17 cellular contexts compared by ENCODE assay signal in the genomic region with DNA sequence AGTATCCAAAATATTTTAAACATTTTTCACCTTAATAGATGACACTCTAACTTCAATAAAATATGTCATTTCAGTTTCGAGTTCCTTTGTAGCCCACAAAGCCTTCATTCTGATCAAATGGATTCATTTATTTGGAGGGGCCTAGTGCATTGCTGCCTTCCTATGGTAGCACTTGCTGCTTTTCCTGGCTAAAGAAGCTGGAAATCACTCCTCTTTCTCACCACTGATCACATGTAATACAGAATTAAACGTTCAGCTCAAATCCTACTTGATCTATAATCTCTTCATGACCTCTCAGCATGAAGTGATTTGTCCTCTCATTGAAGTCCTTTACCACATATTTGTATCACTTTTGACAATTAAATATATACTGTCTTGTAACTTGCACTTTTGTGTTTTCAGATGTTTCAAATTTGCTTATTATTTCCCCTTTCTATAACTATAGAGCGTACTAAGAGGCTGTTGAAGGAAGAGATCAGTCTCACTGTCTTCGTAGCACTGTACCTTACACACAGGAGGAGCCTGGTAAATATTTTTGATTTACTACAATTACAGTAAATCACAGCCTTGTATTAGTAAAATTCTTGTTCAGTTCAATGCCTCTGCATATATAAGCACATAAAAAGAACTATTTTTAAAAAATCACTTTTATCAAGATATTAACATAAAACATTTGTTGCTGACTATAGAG. TPM values are rescaled to one million over a fixed set of nuclear protein-coding genes. Genes with fewer than 3 reads are reported as not detected.
DNase-seq lines count a peak whose midpoint lies in the region; ATAC-seq, FAIRE-seq and TF ChIP-seq lines count a peak whose summit lies in the region.
"Had no signal": no experiment of that assay in that cellular context is flagged by ENCODE, and none has a peak within 500 bp of the region (broad histone marks: within the 10 kb centered on the region; RNA-seq: fewer than 3 reads in every experiment).

No MANE protein-coding gene starts in this region.

- H3K9me3 ChIP-seq in A549 (no peaks in the 10 kb centered on the region), adrenal gland (replicated peaks in 1 of 3) (no peaks in the 10 kb centered on the region), osteoblast (ENCODE audit: low read depth, low read length) (no peaks in the 10 kb centered on the region), OCI-LY7 (ENCODE audit: low read length) (no peaks in the 10 kb centered on the region)
- H3K9me3 ChIP-seq: tibial artery had no signal

- H4K20me1 ChIP-seq in osteoblast (ENCODE audit: insufficient read depth, low read length) (no peaks in the 10 kb centered on the region), OCI-LY7 (ENCODE audit: insufficient read depth, low read length) (no peaks in the 10 kb centered on the region)

- no peaks in the 10 kb centered on the region for H3K4me1 ChIP-seq in A549
- peaks cover 5% of the 10 kb centered on the region in 2 donors for H3K4me1 ChIP-seq in adrenal gland (replicated peaks in 1 of 2)
- H3K4me1 ChIP-seq in foreskin keratinocyte, result peaks cover 3% of the 10 kb centered on the region
- H3K4me1 ChIP-seq in osteoblast (ENCODE audit: insufficient read depth, low read length), result peaks cover 4% of the 10 kb centered on the region
- no peaks in the 10 kb centered on the region for H3K4me1 ChIP-seq in OCI-LY7 (ENCODE audit: insufficient read depth, low read length, poor library complexity, severe bottlenecking)
- H3K4me1 ChIP-seq: tibial artery had no signal

- TF ChIP-seq RAD21 in A549 (conservative IDR thresholded peaks at IDR 0.05 in 1 of 2, IDR thresholded peaks at IDR 0.05 in 1 of 2), result no peak

- no peaks in the 10 kb centered on the region for H3K27me3 ChIP-seq in adrenal gland
- H3K27me3 ChIP-seq in foreskin keratinocyte, result peaks cover under 1% of the 10 kb centered on the region
- no peaks in the 10 kb centered on the region for H3K27me3 ChIP-seq in osteoblast (ENCODE audit: insufficient read depth, low read length)

- TF ChIP-seq CTCF in A549 (IDR thresholded peaks at IDR 0.05) (no peak), adrenal gland (IDR thresholded peaks at IDR 0.05) (no peak), foreskin keratinocyte (conservative IDR thresholded peaks at IDR 0.05) (no peak), osteoblast (IDR thresholded peaks at IDR 0.05; ENCODE audit: extremely low read depth, low read depth, low read length) (no peak), OCI-LY7 (conservative IDR thresholded peaks at IDR 0.05; ENCODE audit: low read length) (no peak), nephron progenitor cell (IDR thresholded peaks at IDR 0.05) (no peak)

- no TSS peak for BruUV-seq in OCI-LY7 (replicated peaks; lab: Mats Ljungman, UMichigan)

- intact Hi-C loops in adrenal gland (cut with DNase I) (loop anchor here (10.0 kb wide), 1 partner anchor 376 kb away; no protein-coding TSS in a partner anchor), OCI-LY7 (cut with micrococcal nuclease; ENCODE audit: unreplicated experiment) (no loop called here)

- H3K27ac Mint-ChIP-seq in nephron progenitor cell, result no peak overlapping the region
- H3K27ac Mint-ChIP-seq: activated B cell treated with CpG ODN at 0.5 μM for 24 hours; CD8-positive, alpha-beta memory T cell; T-cell had no signal

- CTCF ChIA-PET in A549 (lab: Yijun Ruan, JAX), result interaction anchor here (0.6 to 1.3 kb wide), 2 partner anchors 379 to 701 kb away, joined by 3 read pairs; no protein-coding TSS in a partner anchor
- CTCF ChIA-PET in OCI-LY7 (lab: Charles Lee; ENCODE audit: unreplicated experiment), result no interaction called here

- no peak for FAIRE-seq in A549 (lab: Jason Lieb, UNC)
- FAIRE-seq: frontal cortex had no signal

- H3K4me3 ChIP-seq in A549 (no peak overlapping the region), adrenal gland (peak overlapping the region in 2 of 4 donors; percentile 10 to 57), osteoblast (ENCODE audit: insufficient read depth, low read length) (no peak overlapping the region), OCI-LY7 (ENCODE audit: low read depth, low read length, poor library complexity, severe bottlenecking) (no peak overlapping the region)
- H3K4me3 ChIP-seq: tibial artery had no signal

- H2AFZ ChIP-seq in osteoblast (ENCODE audit: low read length) (peak overlapping the region; percentile 42), OCI-LY7 (ENCODE audit: low read length) (no peak overlapping the region)

- no peaks in the 10 kb centered on the region for H3K4me1 Mint-ChIP-seq in nephron progenitor cell
- H3K4me1 Mint-ChIP-seq: activated B cell treated with CpG ODN at 0.5 μM for 24 hours; CD8-positive, alpha-beta memory T cell; T-cell had no signal

- H3K36me3 Mint-ChIP-seq in nephron progenitor cell (ENCODE audit: low read depth), result no peaks in the 10 kb centered on the region
- H3K36me3 Mint-ChIP-seq: T-cell had no signal

- POLR2A ChIA-PET in A549 (lab: Yijun Ruan, JAX) (no interaction called here), OCI-LY7 (lab: Charles Lee) (interaction anchor here (0.5 to 1.0 kb wide), 2 partner anchors 86 to 383 kb away, joined by 3 read pairs; no protein-coding TSS in a partner anchor)

- TF ChIP-seq POLR2A in A549 (IDR thresholded peaks at IDR 0.05; ENCODE audit: low read length), result no peak
- no peak for TF ChIP-seq POLR2A in adrenal gland (IDR thresholded peaks at IDR 0.05)

- H3K79me2 ChIP-seq in osteoblast (ENCODE audit: insufficient read depth, low read length) (no peaks in the 10 kb centered on the region), OCI-LY7 (ENCODE audit: insufficient read depth, low read depth, low read length) (no peaks in the 10 kb centered on the region)

- H3K9me2 ChIP-seq in OCI-LY7 (ENCODE audit: insufficient read depth, low read length), result no peaks in the 10 kb centered on the region

- WGBS in A549 (ENCODE audit: missing lambda C conversion rate), result 45% methylated on average over 4 of the region's 4 CpGs
- whole genome bisulfite sequencing in adrenal gland, 4 donors, result 41 to 58% (median 45%) methylated on average over 4 of the region's 4 CpGs

- peaks cover 18% of the 10 kb centered on the region for H3K27me3 Mint-ChIP-seq in nephron progenitor cell (ENCODE audit: low read depth, poor library complexity)

- no peak for DNase-seq in A549 (ENCODE audit: low read depth in 1 of 2, low spot score in 1 of 2)
- DNase-seq in adrenal gland, result no peak
- no peak for DNase-seq in foreskin keratinocyte
- DNase-seq in osteoblast (ENCODE audit: insufficient read length, low spot score, missing footprints), result no peak
- no peak for DNase-seq in OCI-LY7 (ENCODE audit: low spot score)
- DNase-seq in nephron progenitor cell, result no peak
- DNase-seq: activated B cell treated with CpG ODN at 0.5 μM for 24 hours; activated effector memory CD4-positive, alpha-beta T cell treated with Interleukin-2 at 50 U/mL for 16 hours; CD8-positive, alpha-beta memory T cell; effector CD8-positive, alpha-beta T cell; NCI-H187; posterior cingulate gyrus; T-cell; tibial artery had no signal

- H3K4me2 ChIP-seq in A549 (peak overlapping the region; percentile 52; the same call in 2 of the 3 replicates), osteoblast (ENCODE audit: insufficient read depth, low read length) (peak overlapping the region; percentile 18), OCI-LY7 (ENCODE audit: low read length) (no peak overlapping the region)

- H3K36me3 ChIP-seq in adrenal gland (replicated peaks in 1 of 2), result no peaks in the 10 kb centered on the region
- H3K36me3 ChIP-seq in osteoblast (ENCODE audit: insufficient read depth, low read length), result no peaks in the 10 kb centered on the region
- H3K36me3 ChIP-seq in OCI-LY7 (ENCODE audit: insufficient read depth, low read length), result no peaks in the 10 kb centered on the region
- H3K36me3 ChIP-seq: tibial artery had no signal

- H3K9me3 Mint-ChIP-seq in nephron progenitor cell, result peaks cover 9% of the 10 kb centered on the region

- TF ChIP-seq EP300 in A549 (IDR thresholded peaks at IDR 0.05), result no peak

- H3K4me3 Mint-ChIP-seq in nephron progenitor cell, result no peak overlapping the region
- H3K4me3 Mint-ChIP-seq: activated B cell treated with CpG ODN at 0.5 μM for 24 hours; CD8-positive, alpha-beta memory T cell; T-cell had no signal

- H3K27ac ChIP-seq in A549, result no peak overlapping the region
- peak overlapping the region in 3 of 5 donors; percentile 11 to 55 (median 21) for H3K27ac ChIP-seq in adrenal gland
- peak overlapping the region; percentile 29 for H3K27ac ChIP-seq in foreskin keratinocyte
- H3K27ac ChIP-seq in osteoblast (ENCODE audit: low read depth, low read length), result no peak overlapping the region
- no peak overlapping the region for H3K27ac ChIP-seq in OCI-LY7 (ENCODE audit: low read depth, low read length, poor library complexity, severe bottlenecking)
- H3K27ac ChIP-seq: tibial artery had no signal

- ATAC-seq in A549 (no peak), foreskin keratinocyte (no peak), GM21447 (IDR thresholded peaks at IDR 0.05; ENCODE audit: unreplicated experiment) (no peak), GM19463 (IDR thresholded peaks at IDR 0.05; ENCODE audit: unreplicated experiment) (no peak)
- ATAC-seq: T-cell had no signal

RNA-seq across cellular contexts. Expression of a gene that starts 0.6 kb away (rescaled TPM):
- polyA plus RNA-seq in A549 (2011; rRNA removed) (2.2 and 2.8 TPM in 2 replicates), A549 (2017; fragmentation: RNase III; extraction: RNeasy Plus Mini Kit Qiagen cat#74134 plus additional on column Dnase treatment) (0.76 to 2.6 TPM (median 2.2 TPM) in 3 replicates), adrenal gland (10 to 100 TPM; 46.2 to 58.6 (median 47.0) TPM), foreskin keratinocyte (not detected in 2 replicates)
- 0.05 TPM in 1 of 2 replicates, not detected in the other for polyA plus RNA-seq in A549 (2012; cell fraction: cytosol; rRNA removed)
- polyA plus RNA-seq in A549 (2012; cell fraction: nucleus; rRNA removed), result 0.08 and 0.09 TPM in 2 replicates
- polyA minus RNA-seq in A549 (2011; rRNA and poly(A)+ RNA removed), result 0.68 and 0.70 TPM in 2 replicates
- total RNA-seq in adrenal gland (100 to 1,000 TPM in 3 of 8 donors, 10 to 100 TPM in 5; 56.6 to 219 (median 90.3) TPM), foreskin keratinocyte (not detected in 2 replicates), osteoblast (27.9 and 53.9 TPM in 2 replicates), OCI-LY7 (2022) (not detected in 2 replicates)
- not detected in 2 replicates for total RNA-seq in OCI-LY7 (2014; rRNA removed; shearing (Covaris generic))
- total RNA-seq: activated B cell treated with CpG ODN at 0.5 μM for 24 hours had no signal
- polyA plus RNA-seq: CD8-positive, alpha-beta memory T cell had no signal

RNA-seq across cellular contexts. Expression of a gene that starts 14.3 kb away (rescaled TPM):
- polyA plus RNA-seq in A549 (2011; rRNA removed), result 31.6 and 44.1 TPM in 2 replicates
- polyA plus RNA-seq in A549 (2012; cell fraction: cytosol; rRNA removed), result 23.5 and 30.7 TPM in 2 replicates
- 5.2 and 8.7 TPM in 2 replicates for polyA plus RNA-seq in A549 (2012; cell fraction: nucleus; rRNA removed)
- 69.6 to 81.4 TPM (median 73.1 TPM) in 3 replicates for polyA plus RNA-seq in A549 (2017; fragmentation: RNase III; extraction: RNeasy Plus Mini Kit Qiagen cat#74134 plus additional on column Dnase treatment)
- polyA minus RNA-seq in A549 (2011; rRNA and poly(A)+ RNA removed), result 2.5 and 2.9 TPM in 2 replicates
- 10 to 100 TPM in 4 of 8 donors, 1 to 10 TPM in 3, under 1 TPM in 1; 0.97 to 19.3 (median 11.6) TPM for total RNA-seq in adrenal gland
- polyA plus RNA-seq in adrenal gland, result 10 to 100 TPM; 21.7 to 31.6 (median 29.1) TPM
- 19.7 and 21.9 TPM in 2 replicates for total RNA-seq in foreskin keratinocyte
- polyA plus RNA-seq in foreskin keratinocyte, result 46.6 and 47.9 TPM in 2 replicates
- total RNA-seq in osteoblast, result 2.9 and 4.7 TPM in 2 replicates
- total RNA-seq in OCI-LY7 (2014; rRNA removed; shearing (Covaris generic)), result 16.4 and 26.7 TPM in 2 replicates
- total RNA-seq in OCI-LY7 (2022), result 37.7 and 42.5 TPM in 2 replicates

RNA-seq across cellular contexts. Expression of a gene that starts 26.5 kb away (rescaled TPM):
- polyA plus RNA-seq in A549 (2011; rRNA removed) (0.10 and 0.16 TPM in 2 replicates), A549 (2017; fragmentation: RNase III; extraction: RNeasy Plus Mini Kit Qiagen cat#74134 plus additional on column Dnase treatment) (0.10 to 0.18 TPM (median 0.12 TPM) in 3 replicates), adrenal gland (under 1 TPM; 0.17 to 0.46 (median 0.24) TPM), foreskin keratinocyte (0.03 and 0.04 TPM in 2 replicates)
- polyA plus RNA-seq in A549 (2012; cell fraction: cytosol; rRNA removed), result 0.05 and 0.06 TPM in 2 replicates
- polyA plus RNA-seq in A549 (2012; cell fraction: nucleus; rRNA removed), result 0.06 TPM in 1 of 2 replicates, not detected in the other
- polyA minus RNA-seq in A549 (2011; rRNA and poly(A)+ RNA removed), result not detected in 2 replicates
- total RNA-seq in adrenal gland (under 1 TPM in 3 of 8 donors, not detected in 5; 0.23 to 0.49 (median 0.31) TPM), foreskin keratinocyte (0.10 TPM in 1 of 2 replicates, not detected in the other), osteoblast (under 0.01 TPM in 1 of 2 replicates, not detected in the other), OCI-LY7 (2022) (0.23 TPM in 1 of 2 replicates, not detected in the other)
- total RNA-seq in OCI-LY7 (2014; rRNA removed; shearing (Covaris generic)), result 0.35 TPM in 1 of 2 replicates, not detected in the other
- total RNA-seq: activated B cell treated with CpG ODN at 0.5 μM for 24 hours had no signal
- polyA plus RNA-seq: CD8-positive, alpha-beta memory T cell had no signal

RNA-seq across cellular contexts. Expression of a gene that starts 46.7 kb away (rescaled TPM):
- polyA plus RNA-seq in A549 (2011; rRNA removed) (0.04 and 0.06 TPM in 2 replicates), A549 (2017; fragmentation: RNase III; extraction: RNeasy Plus Mini Kit Qiagen cat#74134 plus additional on column Dnase treatment) (0.04 to 0.08 TPM (median 0.06 TPM) in 3 replicates), adrenal gland (under 1 TPM; 0.07 to 0.72 (median 0.37) TPM), foreskin keratinocyte (0.02 and 0.03 TPM in 2 replicates)
- 0.01 TPM in 2 replicates for polyA plus RNA-seq in A549 (2012; cell fraction: cytosol; rRNA removed)
- 0.06 and 0.07 TPM in 2 replicates for polyA plus RNA-seq in A549 (2012; cell fraction: nucleus; rRNA removed)
- 0.10 TPM in 1 of 2 replicates, not detected in the other for polyA minus RNA-seq in A549 (2011; rRNA and poly(A)+ RNA removed)
- total RNA-seq in adrenal gland (under 1 TPM in 6 of 8 donors, not detected in 2; 0.11 to 0.85 (median 0.15) TPM), foreskin keratinocyte (0.04 TPM in 1 of 2 replicates, not detected in the other), osteoblast (under 0.01 and 0.29 TPM in 2 replicates), OCI-LY7 (2022) (0.09 and 0.11 TPM in 2 replicates)
- total RNA-seq in OCI-LY7 (2014; rRNA removed; shearing (Covaris generic)), result 0.10 and 0.13 TPM in 2 replicates
- total RNA-seq: frontal cortex had no signal
- polyA plus RNA-seq: CD8-positive, alpha-beta memory T cell had no signal

Comparison
In these comparisons a context has a peak if more than half of its experiments do, and no peak if none do; other contexts are left out.
1. H3K27ac ChIP-seq: peak in adrenal gland (3 of 5) and foreskin keratinocyte (single experiment); none in A549 (0 of 2), osteoblast (single experiment) and OCI-LY7 (single experiment).
2. RNA of a gene that starts 0.6 kb away (total RNA-seq): 56.6 to 219 TPM in adrenal gland and 27.9 to 53.9 TPM in osteoblast; not detected in foreskin keratinocyte and not detected in OCI-LY7; every median in the first group is over 10 times any median in the second.